ENCODE assay signal across 1 cellular context in the genomic region with DNA sequence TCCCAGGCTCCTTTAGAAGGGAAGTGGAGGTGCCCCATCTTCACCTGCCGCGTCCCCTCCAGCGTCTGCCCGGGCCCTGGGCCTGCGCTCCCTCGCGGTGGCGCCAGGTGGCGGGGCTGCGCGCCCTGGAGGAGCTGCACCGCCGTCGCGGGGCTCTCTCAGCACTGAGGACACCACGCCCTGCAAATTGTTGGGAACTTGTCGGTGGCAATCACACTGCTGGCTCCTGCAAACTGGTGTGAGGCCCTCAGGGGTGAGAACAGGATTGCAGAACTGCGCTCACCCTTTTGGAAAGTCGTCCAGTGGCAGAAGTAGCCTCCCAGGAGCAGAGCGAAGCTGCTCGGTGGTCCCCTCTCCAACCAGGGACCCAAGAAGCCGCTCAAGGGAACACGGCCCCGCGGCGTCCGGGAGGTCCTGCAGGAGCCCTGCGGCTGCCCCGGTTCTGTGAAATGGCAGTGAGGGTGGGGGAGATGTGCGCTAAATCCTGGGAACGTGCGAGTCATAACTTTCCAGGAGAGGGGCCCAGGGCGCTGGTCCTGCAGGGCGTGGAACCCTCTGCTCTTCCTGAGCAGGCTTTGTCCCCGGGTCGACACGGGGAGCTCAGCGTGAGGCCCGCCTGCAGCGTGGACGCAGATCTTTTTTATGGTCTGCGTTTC.
TF ChIP-seq lines count a peak whose summit lies in the region.

No MANE protein-coding gene starts in this region.

TF ChIP-seq in WTC11, 78 proteins besides CTCF, POLR2A, EP300 and RAD21 (continued from another document):
- 0 out of 2 replicates have a peak, but pooled peaks have one; percentile 21 for TF ChIP-seq TEAD1 (CRISPR knock-in tag; IDR thresholded peaks at IDR 0.05)
- TF ChIP-seq, protein P1, sequence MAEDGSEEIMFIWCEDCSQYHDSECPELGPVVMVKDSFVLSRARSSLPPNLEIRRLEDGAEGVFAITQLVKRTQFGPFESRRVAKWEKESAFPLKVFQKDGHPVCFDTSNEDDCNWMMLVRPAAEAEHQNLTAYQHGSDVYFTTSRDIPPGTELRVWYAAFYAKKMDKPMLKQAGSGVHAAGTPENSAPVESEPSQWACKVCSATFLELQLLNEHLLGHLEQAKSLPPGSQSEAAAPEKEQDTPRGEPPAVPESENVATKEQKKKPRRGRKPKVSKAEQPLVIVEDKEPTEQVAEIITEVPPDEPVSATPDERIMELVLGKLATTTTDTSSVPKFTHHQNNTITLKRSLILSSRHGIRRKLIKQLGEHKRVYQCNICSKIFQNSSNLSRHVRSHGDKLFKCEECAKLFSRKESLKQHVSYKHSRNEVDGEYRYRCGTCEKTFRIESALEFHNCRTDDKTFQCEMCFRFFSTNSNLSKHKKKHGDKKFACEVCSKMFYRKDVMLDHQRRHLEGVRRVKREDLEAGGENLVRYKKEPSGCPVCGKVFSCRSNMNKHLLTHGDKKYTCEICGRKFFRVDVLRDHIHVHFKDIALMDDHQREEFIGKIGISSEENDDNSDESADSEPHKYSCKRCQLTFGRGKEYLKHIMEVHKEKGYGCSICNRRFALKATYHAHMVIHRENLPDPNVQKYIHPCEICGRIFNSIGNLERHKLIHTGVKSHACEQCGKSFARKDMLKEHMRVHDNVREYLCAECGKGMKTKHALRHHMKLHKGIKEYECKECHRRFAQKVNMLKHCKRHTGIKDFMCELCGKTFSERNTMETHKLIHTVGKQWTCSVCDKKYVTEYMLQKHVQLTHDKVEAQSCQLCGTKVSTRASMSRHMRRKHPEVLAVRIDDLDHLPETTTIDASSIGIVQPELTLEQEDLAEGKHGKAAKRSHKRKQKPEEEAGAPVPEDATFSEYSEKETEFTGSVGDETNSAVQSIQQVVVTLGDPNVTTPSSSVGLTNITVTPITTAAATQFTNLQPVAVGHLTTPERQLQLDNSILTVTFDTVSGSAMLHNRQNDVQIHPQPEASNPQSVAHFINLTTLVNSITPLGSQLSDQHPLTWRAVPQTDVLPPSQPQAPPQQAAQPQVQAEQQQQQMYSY (CRISPR knock-in tag; IDR thresholded peaks at IDR 0.05), result peak; percentile 18; the same call in 1 of the 2 replicates
- TF ChIP-seq NR3C1 (CRISPR knock-in tag; conservative IDR thresholded peaks at IDR 0.05; ENCODE audit: low read depth), result 0 out of 2 replicates have a peak, but pooled peaks have one; percentile 24
